In genomic region chr2:24123212-24124002, GRCh38 we compare ENCODE assay signal across 1 cellular context.
TF ChIP-seq lines count a peak whose summit lies in the region.

Gene FAM228B (plus strand): TSS chr2:24123469. CDS start chr2:24124362, 893 bp downstream.
Gene PFN4 (minus strand): TSS chr2:24123334. CDS start chr2:24122535, 799 bp downstream.

TF ChIP-seq in HepG2, 621 proteins besides CTCF, POLR2A, EP300 and RAD21 (continued from another document and continues in another):
- peak; percentile 90; the same call in 1 of the 2 replicates for TF ChIP-seq ETS1 (CRISPR knock-in tag; IDR thresholded peaks at IDR 0.05)
- peak; percentile 65; the same call in 1 of the 2 replicates for TF ChIP-seq HES4 (CRISPR knock-in tag; IDR thresholded peaks at IDR 0.05; ENCODE audit: borderline replicate concordance)
- peak; percentile 92 for TF ChIP-seq ZNF574 (CRISPR knock-in tag; IDR thresholded peaks at IDR 0.05)
- TF ChIP-seq ZFP1 (CRISPR knock-in tag; IDR thresholded peaks at IDR 0.05) = no peak
- TF ChIP-seq ZNF142 (CRISPR knock-in tag; IDR thresholded peaks at IDR 0.05) = peak; percentile 97
- TF ChIP-seq THAP11 (CRISPR knock-in tag; IDR thresholded peaks at IDR 0.05) = peak; percentile 67
- TF ChIP-seq ZNF180 (CRISPR knock-in tag; IDR thresholded peaks at IDR 0.05; ENCODE audit: borderline replicate concordance, low read depth) = no peak; the same call in none of the 2 replicates
- no peak; the same call in 1 of the 2 replicates for TF ChIP-seq ZBTB4 (CRISPR knock-in tag; IDR thresholded peaks at IDR 0.05; ENCODE audit: borderline replicate concordance)
- no peak for TF ChIP-seq ZKSCAN1 (IDR thresholded peaks at IDR 0.05; ENCODE audit: low read length)
- no peak for TF ChIP-seq ZNF737 (CRISPR knock-in tag; IDR thresholded peaks at IDR 0.05; ENCODE audit: borderline replicate concordance)
- peak; percentile 99 for TF ChIP-seq ZNF777 (CRISPR knock-in tag; IDR thresholded peaks at IDR 0.05)
- TF ChIP-seq TOE1 (CRISPR knock-in tag; IDR thresholded peaks at IDR 0.05) = no peak; the same call in 1 of the 2 replicates
- TF ChIP-seq ZNF275 (CRISPR knock-in tag; IDR thresholded peaks at IDR 0.05; ENCODE audit: borderline replicate concordance) = no peak; the same call in none of the 2 replicates
- no peak; the same call in 1 of the 2 replicates for TF ChIP-seq ZNF557 (CRISPR knock-in tag; IDR thresholded peaks at IDR 0.05)
- TF ChIP-seq NR3C1 (CRISPR knock-in tag; IDR thresholded peaks at IDR 0.05) = no peak
- TF ChIP-seq SRSF4 (IDR thresholded peaks at IDR 0.05; ENCODE audit: low read depth, low read length, poor library complexity, severe bottlenecking) = no peak
- peak; percentile 84 for TF ChIP-seq ATF7-NPFF (CRISPR knock-in tag; IDR thresholded peaks at IDR 0.05; ENCODE audit: low read depth)
- TF ChIP-seq PRDM10 (CRISPR knock-in tag; IDR thresholded peaks at IDR 0.05; ENCODE audit: low read depth) = no peak
- TF ChIP-seq REXO4 (CRISPR knock-in tag; IDR thresholded peaks at IDR 0.05; ENCODE audit: borderline replicate concordance) = 0 out of 2 replicates have a peak, but pooled peaks have one; percentile 69
- TF ChIP-seq GABPB1 (CRISPR knock-in tag; IDR thresholded peaks at IDR 0.05) = peak; percentile 84
- TF ChIP-seq ZNF260 (CRISPR knock-in tag; IDR thresholded peaks at IDR 0.05; ENCODE audit: borderline replicate concordance, low read depth) = no peak
- TF ChIP-seq ZNF687 (CRISPR knock-in tag; IDR thresholded peaks at IDR 0.05) = peak; percentile 97
- TF ChIP-seq ZBTB39 (CRISPR knock-in tag; IDR thresholded peaks at IDR 0.05) = peak; percentile 93; the same call in 1 of the 2 replicates
- no peak for TF ChIP-seq JUNB (CRISPR knock-in tag; IDR thresholded peaks at IDR 0.05; ENCODE audit: borderline replicate concordance)
- TF ChIP-seq CREB1 (IDR thresholded peaks at IDR 0.05) = no peak
- TF ChIP-seq CREB1 (CRISPR knock-in tag; IDR thresholded peaks at IDR 0.05) = no peak
- no peak for TF ChIP-seq SMARCC2 (IDR thresholded peaks at IDR 0.05)
